Comparison of ENCODE assay signal across 13 cellular contexts in the genomic region with DNA sequence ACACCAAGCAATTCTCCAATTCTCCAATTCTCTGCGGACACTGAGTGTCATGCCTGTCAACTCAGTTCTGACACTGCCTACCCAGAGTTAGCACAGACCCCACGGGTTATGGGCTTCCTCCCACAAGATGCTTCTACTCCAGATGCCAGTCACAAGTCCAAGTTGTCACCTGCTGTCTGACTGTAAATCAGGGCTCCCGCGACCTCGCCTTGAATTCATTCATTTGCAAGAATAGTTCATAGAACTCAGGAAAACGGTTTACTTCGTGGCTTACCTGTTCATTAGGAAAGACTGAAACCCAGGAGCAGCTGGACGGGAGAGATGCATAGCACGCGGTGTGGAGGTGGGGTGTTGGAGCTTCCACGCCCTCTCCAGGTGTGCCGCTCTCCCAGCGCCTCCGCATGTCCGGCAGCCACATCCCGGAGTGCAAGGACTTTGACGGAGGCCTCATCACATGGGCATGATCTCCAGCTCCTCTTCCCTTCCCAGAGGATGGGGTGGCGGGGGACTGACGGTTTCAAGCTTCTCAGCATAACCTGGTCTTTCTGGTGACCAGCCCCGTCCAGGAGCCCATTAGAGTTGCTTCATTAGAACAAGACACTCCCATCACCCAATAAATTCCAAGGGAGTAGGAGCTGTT.
DNase-seq lines count a peak whose midpoint lies in the region; ATAC-seq lines count a peak whose summit lies in the region.
"Had no signal": no experiment of that assay in that cellular context is flagged by ENCODE, and none has a peak within 500 bp of the region (broad histone marks: within the 10 kb centered on the region; RNA-seq: fewer than 3 reads in every experiment).

No MANE protein-coding gene starts in this region.

- H3K27me3 Mint-ChIP-seq in activated CD4-positive, alpha-beta T cell treated with anti-CD3 and anti-CD28 coated beads, Interleukin-2, amount 10 ng/mL, durations not matched to agents 24 days and 14 days, result no peaks in the 10 kb centered on the region
- no peaks in the 10 kb centered on the region for H3K27me3 Mint-ChIP-seq in central memory CD8-positive, alpha-beta T cell
- H3K27me3 Mint-ChIP-seq in stimulated activated memory B cell treated with anti-CD40 and anti-IgM and Interleukin-4, amounts not matched to agents 10 μg/mL and 1 μg/mL and 100 μg/mL, for 72 hours, result no peaks in the 10 kb centered on the region

- H3K27me3 ChIP-seq in SJCRH30, result no peaks in the 10 kb centered on the region

- intact Hi-C loops in activated CD4-positive, alpha-beta T cell treated with anti-CD3 and anti-CD28 coated beads, Interleukin-2, amount 10 ng/mL, durations not matched to agents 24 days and 14 days (cut with micrococcal nuclease), result loop anchor here (2.0 to 10.0 kb wide), 4 partner anchors 21 to 167 kb away; no protein-coding TSS in a partner anchor

- H3K36me3 Mint-ChIP-seq in activated CD4-positive, alpha-beta T cell treated with anti-CD3 and anti-CD28 coated beads, Interleukin-2, amount 10 ng/mL, durations not matched to agents 24 days and 14 days (ENCODE audit: low read depth), result peaks cover 17% of the 10 kb centered on the region
- peaks cover 14% of the 10 kb centered on the region for H3K36me3 Mint-ChIP-seq in central memory CD8-positive, alpha-beta T cell (ENCODE audit: insufficient read depth)
- H3K36me3 Mint-ChIP-seq in stimulated activated memory B cell treated with anti-CD40 and anti-IgM and Interleukin-4, amounts not matched to agents 10 μg/mL and 1 μg/mL and 100 μg/mL, for 72 hours, result peaks cover 29% of the 10 kb centered on the region

- no peaks in the 10 kb centered on the region for H3K4me1 ChIP-seq in SJCRH30
- H3K4me1 ChIP-seq: parathyroid adenoma had no signal

- peak overlapping the region; percentile 47 for H3K4me3 Mint-ChIP-seq in activated CD4-positive, alpha-beta T cell treated with anti-CD3 and anti-CD28 coated beads, Interleukin-2, amount 10 ng/mL, durations not matched to agents 24 days and 14 days
- no peak overlapping the region for H3K4me3 Mint-ChIP-seq in central memory CD8-positive, alpha-beta T cell
- H3K4me3 Mint-ChIP-seq in stimulated activated memory B cell treated with anti-CD40 and anti-IgM and Interleukin-4, amounts not matched to agents 10 μg/mL and 1 μg/mL and 100 μg/mL, for 72 hours, result peak overlapping the region; percentile 0

- H3K27ac ChIP-seq in SJCRH30, result no peak overlapping the region
- H3K27ac ChIP-seq: parathyroid adenoma had no signal

- H3K9me3 Mint-ChIP-seq in activated CD4-positive, alpha-beta T cell treated with anti-CD3 and anti-CD28 coated beads, Interleukin-2, amount 10 ng/mL, durations not matched to agents 24 days and 14 days, result no peaks in the 10 kb centered on the region
- no peaks in the 10 kb centered on the region for H3K9me3 Mint-ChIP-seq in central memory CD8-positive, alpha-beta T cell
- H3K9me3 Mint-ChIP-seq in stimulated activated memory B cell treated with anti-CD40 and anti-IgM and Interleukin-4, amounts not matched to agents 10 μg/mL and 1 μg/mL and 100 μg/mL, for 72 hours, result no peaks in the 10 kb centered on the region

- peaks cover 36% of the 10 kb centered on the region for H3K4me1 Mint-ChIP-seq in activated CD4-positive, alpha-beta T cell treated with anti-CD3 and anti-CD28 coated beads, Interleukin-2, amount 10 ng/mL, durations not matched to agents 24 days and 14 days
- peaks cover 6% of the 10 kb centered on the region for H3K4me1 Mint-ChIP-seq in central memory CD8-positive, alpha-beta T cell
- peaks cover 24% of the 10 kb centered on the region for H3K4me1 Mint-ChIP-seq in stimulated activated memory B cell treated with anti-CD40 and anti-IgM and Interleukin-4, amounts not matched to agents 10 μg/mL and 1 μg/mL and 100 μg/mL, for 72 hours

- no peaks in the 10 kb centered on the region for H3K9me3 ChIP-seq in SJCRH30 (replicated peaks)

- H3K4me3 ChIP-seq in SJCRH30, result no peak overlapping the region

- no peak for ATAC-seq in central memory CD8-positive, alpha-beta T cell (replicated peaks; ENCODE audit: extremely low read depth, poor library complexity, severe bottlenecking)
- no peak for ATAC-seq in stimulated activated memory B cell treated with anti-CD40 and anti-IgM and Interleukin-4, amounts not matched to agents 10 μg/mL and 1 μg/mL and 100 μg/mL, for 72 hours

- H3K27ac Mint-ChIP-seq in activated CD4-positive, alpha-beta T cell treated with anti-CD3 and anti-CD28 coated beads, Interleukin-2, amount 10 ng/mL, durations not matched to agents 24 days and 14 days, result peak overlapping the region; percentile 90
- H3K27ac Mint-ChIP-seq in central memory CD8-positive, alpha-beta T cell (ENCODE audit: low read depth), result peak overlapping the region; percentile 50
- peak overlapping the region; percentile 64 for H3K27ac Mint-ChIP-seq in stimulated activated memory B cell treated with anti-CD40 and anti-IgM and Interleukin-4, amounts not matched to agents 10 μg/mL and 1 μg/mL and 100 μg/mL, for 72 hours

- peaks cover 20% of the 10 kb centered on the region for H3K36me3 ChIP-seq in SJCRH30

- DNase-seq in activated CD4-positive, alpha-beta T cell treated with anti-CD3 and anti-CD28 coated beads, Interleukin-2, amount 10 ng/mL, durations not matched to agents 24 days and 14 days, result no peak
- no peak for DNase-seq in activated CD4-positive, alpha-beta T cell treated with anti-CD3 and anti-CD28 coated beads for 48 hours
- DNase-seq in NCI-H69 (lab: John Stamatoyannopoulos, UW) (peak; percentile 36), SJCRH30 (no peak), HuH-7 (ENCODE audit: low spot score) (no peak)
- DNase-seq in central memory CD8-positive, alpha-beta T cell (ENCODE audit: low spot score in 2 of 2), result no peak
- DNase-seq in stimulated activated naive CD4-positive, alpha-beta T cell (lab: John Stamatoyannopoulos, UW), result no peak
- DNase-seq: activated CD4-positive, CD25-positive, alpha-beta regulatory T cell; DND-41; mesendoderm; NCI-H82 had no signal
